Comparison of ENCODE assay signal across 23 cellular contexts in genomic region chr11:104893876-104894275, GRCh38. TPM values are rescaled to one million over a fixed set of nuclear protein-coding genes. Genes with fewer than 3 reads are reported as not detected.
"Had no signal": no experiment of that assay in that cellular context is flagged by ENCODE, and none has a peak within 500 bp of the region (broad histone marks: within the 10 kb centered on the region; RNA-seq: fewer than 3 reads in every experiment).

No MANE protein-coding gene starts in this region.

- H3K36me3 ChIP-seq: SJSA1 had no signal

- H3K4me3 Mint-ChIP-seq: IgD-negative memory B cell had no signal

- ATAC-seq: K562 had no signal

- H3K27me3 ChIP-seq: SJSA1 had no signal

- H3K4me3 ChIP-seq: K562, SJSA1, SK-N-MC had no signal

- DNase-seq: Kasumi-1, MM.1S, NCI-H1092 treated with DMSO at 0.1 percent for 48 hours, NCI-H1436, NCI-H187, NCI-H2029, NCI-H2081 treated with DMSO at 0.1 percent for 48 hours, NCI-H2171, NCI-H446, NCI-H510A, NCI-H524 treated with DMSO at 0.1 percent for 48 hours, NCI-H69, NCI-H774, Right ventricle myocardium superior, RPMI8226, SIG-M5 had no signal

- H3K9me3 Mint-ChIP-seq: IgD-negative memory B cell had no signal

- FAIRE-seq: K562, RCC 7860 had no signal

- H3K27me3 Mint-ChIP-seq: IgD-negative memory B cell had no signal

- H3K4me2 ChIP-seq: KMS-11 had no signal

- H3K27ac ChIP-seq: KMS-11, SK-N-MC had no signal

- H3K9me3 ChIP-seq: SJSA1 had no signal

- H3K9ac ChIP-seq: KMS-11 had no signal

RNA-seq across cellular contexts. Expression of gene CASP12, which starts 4.4 kb away (rescaled TPM):
- total RNA-seq: HT-29, K562, SJSA1 had no signal
- polyA plus RNA-seq: IgD-negative memory B cell, K562 had no signal
